ENCODE assay signal across 1 cellular context in genomic region chr10:109912335-109913282, GRCh38.
TF ChIP-seq lines count a peak whose summit lies in the region.

No MANE protein-coding gene starts in this region.

TF ChIP-seq in GM23338, 12 proteins besides CTCF, POLR2A, EP300 and RAD21 (continued from another document):
- TF ChIP-seq ZNF462 (CRISPR knock-in tag; IDR thresholded peaks at IDR 0.05) = no peak
